22 cellular contexts compared by ENCODE assay signal in genomic region chr4:119240128-119240527, GRCh38.
"Had no signal": no experiment of that assay in that cellular context is flagged by ENCODE, and none has a peak within 500 bp of the region (broad histone marks: within the 10 kb centered on the region; RNA-seq: fewer than 3 reads in every experiment).

No MANE protein-coding gene starts in this region.

- H3K27ac ChIP-seq: HL-60, RWPE1 had no signal

- H3K9me3 Mint-ChIP-seq: IgD-negative memory B cell had no signal

- DNase-seq: KBM-7, MV-4-11, NCI-H1092, NCI-H1105 treated with DMSO at 0.1 percent for 48 hours, NCI-H1417 treated with DMSO at 0.1 percent for 48 hours, NCI-H146, NCI-H1694 treated with DMSO at 0.1 percent for 48 hours, NCI-H1930, NCI-H2081, NCI-H2107, NCI-H2227 treated with DMSO at 0.1 percent for 48 hours, NCI-H524, NCI-H69, NCI-H774, PC-3, SHP77, SK-N-SH had no signal

- H3K9ac ChIP-seq: SK-N-SH had no signal

- H3K9me3 ChIP-seq: SK-N-SH had no signal

- H3K4me3 Mint-ChIP-seq: IgD-negative memory B cell had no signal

- H3K4me2 ChIP-seq: SK-N-SH had no signal

- H3K27me3 Mint-ChIP-seq: IgD-negative memory B cell had no signal

- H3K27ac Mint-ChIP-seq: IgD-negative memory B cell had no signal

- ATAC-seq: Panc1, PC-3 had no signal

- FAIRE-seq: HTR-8/SVneo had no signal
